13 cellular contexts compared by ENCODE assay signal in genomic region chrX:96721398-96721797, GRCh38. TPM values are rescaled to one million over a fixed set of nuclear protein-coding genes. Genes with fewer than 3 reads are reported as not detected.
DNase-seq lines count a peak whose midpoint lies in the region; ATAC-seq and TF ChIP-seq lines count a peak whose summit lies in the region.
"Had no signal": no experiment of that assay in that cellular context is flagged by ENCODE, and none has a peak within 500 bp of the region (broad histone marks: within the 10 kb centered on the region; RNA-seq: fewer than 3 reads in every experiment).

No MANE protein-coding gene starts in this region.

- no peak overlapping the region for H2AFZ ChIP-seq in Karpas-422 (ENCODE audit: low read length)

- no peaks in the 10 kb centered on the region for H3K79me2 ChIP-seq in Karpas-422 (ENCODE audit: low read length)

- no peaks in the 10 kb centered on the region for H3K9me3 Mint-ChIP-seq in stimulated activated effector memory CD8-positive, alpha-beta T cell treated with anti-CD3 and anti-CD28 coated beads, Interleukin-12 subunit alpha, Interleukin-12 subunit beta, amount 100 ng/mL, for 72 hours

- H3K9ac ChIP-seq in Karpas-422 (ENCODE audit: low read length), result no peak overlapping the region

- ATAC-seq in HG02678 (IDR thresholded peaks at IDR 0.05; ENCODE audit: unreplicated experiment) (peak; percentile 100), HG03571 (IDR thresholded peaks at IDR 0.05; ENCODE audit: unreplicated experiment) (peak; percentile 99)
- peak; percentile 83 for ATAC-seq in stimulated activated effector memory CD8-positive, alpha-beta T cell treated with anti-CD3 and anti-CD28 coated beads, Interleukin-12 subunit alpha, Interleukin-12 subunit beta, amount 100 ng/mL, for 72 hours
- ATAC-seq: left lung had no signal

- H3K4me3 Mint-ChIP-seq in stimulated activated effector memory CD8-positive, alpha-beta T cell treated with anti-CD3 and anti-CD28 coated beads, Interleukin-12 subunit alpha, Interleukin-12 subunit beta, amount 100 ng/mL, for 72 hours, result no peak overlapping the region

- H3K9me3 ChIP-seq in Karpas-422 (ENCODE audit: low read length), result 0 out of 2 replicates have a peak, but pooled peaks cover 3% of the 10 kb centered on the region
- no peaks in the 10 kb centered on the region for H3K9me3 ChIP-seq in prostate gland
- H3K9me3 ChIP-seq: left lung, MG63 had no signal

- H3K4me3 ChIP-seq in Karpas-422 (ENCODE audit: low read length), result no peak overlapping the region
- no peak overlapping the region for H3K4me3 ChIP-seq in prostate gland
- H3K4me3 ChIP-seq: left lung, MG63 had no signal

- H3K36me3 Mint-ChIP-seq in stimulated activated effector memory CD8-positive, alpha-beta T cell treated with anti-CD3 and anti-CD28 coated beads, Interleukin-12 subunit alpha, Interleukin-12 subunit beta, amount 100 ng/mL, for 72 hours, result no peaks in the 10 kb centered on the region

- no peaks in the 10 kb centered on the region for H3K9me2 ChIP-seq in Karpas-422 (replicated peaks; ENCODE audit: insufficient read depth, low read length)

- H3K4me2 ChIP-seq in Karpas-422 (ENCODE audit: low read depth, low read length, poor library complexity, severe bottlenecking), result no peak overlapping the region

- DNase-seq in DMS53 (lab: John Stamatoyannopoulos, UW), result peak; percentile 23
- no peak for DNase-seq in DMS53 treated with DMSO at 0.1 percent for 48 hours (lab: John Stamatoyannopoulos, UW; ENCODE audit: unreplicated experiment)
- DNase-seq in stimulated activated effector memory CD8-positive, alpha-beta T cell treated with anti-CD3 and anti-CD28 coated beads, Interleukin-12 subunit alpha, Interleukin-12 subunit beta, amount 100 ng/mL, for 72 hours (ENCODE audit: low spot score in 2 of 2), result no peak
- no peak for DNase-seq in Karpas-422
- no peak for DNase-seq in cerebellar nuclear complex (lab: John Stamatoyannopoulos, UW)
- DNase-seq in prostate gland (ENCODE audit: low spot score), result no peak
- DNase-seq: 8988T; activated CD8-positive, alpha-beta memory T cell treated with anti-CD3 and anti-CD28 coated beads, Interleukin-2, amount 50 U/mL, for 4 hours; left lung; MG63; stimulated activated naive CD4-positive, alpha-beta T cell treated with Interleukin-2 at 50 U/mL for 16 hours had no signal

- TF ChIP-seq POLR2A in prostate gland (IDR thresholded peaks at IDR 0.05), result no peak

- no peaks in the 10 kb centered on the region for H4K20me1 ChIP-seq in Karpas-422 (ENCODE audit: insufficient read depth, low read depth, low read length)

- no peak overlapping the region for H3K27ac ChIP-seq in Karpas-422 (ENCODE audit: low read length)
- no peak overlapping the region for H3K27ac ChIP-seq in prostate gland
- H3K27ac ChIP-seq: left lung had no signal

- H3K27ac Mint-ChIP-seq in stimulated activated effector memory CD8-positive, alpha-beta T cell treated with anti-CD3 and anti-CD28 coated beads, Interleukin-12 subunit alpha, Interleukin-12 subunit beta, amount 100 ng/mL, for 72 hours, result no peak overlapping the region

- intact Hi-C loops in prostate gland (cut with DNase I), result no loop called here

- H3K36me3 ChIP-seq in Karpas-422 (ENCODE audit: insufficient read depth, low read length) (no peaks in the 10 kb centered on the region), prostate gland (no peaks in the 10 kb centered on the region)
- H3K36me3 ChIP-seq: left lung, MG63 had no signal

- no peak for TF ChIP-seq CTCF in prostate gland (IDR thresholded peaks at IDR 0.05)

- no peaks in the 10 kb centered on the region for H3K4me1 ChIP-seq in Karpas-422 (ENCODE audit: low read length)
- no peaks in the 10 kb centered on the region for H3K4me1 ChIP-seq in prostate gland (replicated peaks)

- peaks cover 9% of the 10 kb centered on the region for H3K4me1 Mint-ChIP-seq in stimulated activated effector memory CD8-positive, alpha-beta T cell treated with anti-CD3 and anti-CD28 coated beads, Interleukin-12 subunit alpha, Interleukin-12 subunit beta, amount 100 ng/mL, for 72 hours

- H3K27me3 ChIP-seq in Karpas-422 (ENCODE audit: low read length) (no peaks in the 10 kb centered on the region), prostate gland (replicated peaks; ENCODE audit: insufficient read depth) (no peaks in the 10 kb centered on the region)
- H3K27me3 ChIP-seq: left lung, MG63 had no signal

RNA-seq across cellular contexts. Expression of gene DIAPH2, which starts 36.8 kb away (rescaled TPM):
- total RNA-seq in Karpas-422 (2014; rRNA removed; shearing (Covaris generic); ENCODE audit: low replicate concordance), result 0.29 and 0.89 TPM in 2 replicates
- 10 to 100 TPM in 1 of 2 donors, 1 to 10 TPM in 1; 8.1 to 44.8 TPM for total RNA-seq in prostate gland
